8 cellular contexts compared by ENCODE assay signal in the genomic region with DNA sequence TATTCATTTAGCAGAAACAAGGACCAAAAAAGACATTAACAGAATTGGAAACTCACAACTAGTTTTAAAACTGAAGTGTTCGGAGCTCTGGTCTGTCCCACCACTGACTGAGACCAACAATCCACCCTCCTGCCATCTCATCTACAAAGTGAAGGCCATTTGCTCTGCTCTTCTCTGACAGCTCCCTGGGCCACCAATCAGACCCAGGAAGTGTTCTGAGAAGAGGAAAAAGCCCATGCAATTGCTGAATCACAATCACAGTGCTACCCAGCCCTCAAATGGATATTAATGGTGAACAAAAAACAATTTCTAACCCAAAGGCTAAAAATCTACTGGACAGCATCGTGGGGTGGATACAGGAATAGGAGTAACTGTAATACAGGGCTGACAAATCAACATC. TPM values are rescaled to one million over a fixed set of nuclear protein-coding genes. Genes with fewer than 3 reads are reported as not detected.
DNase-seq lines count a peak whose midpoint lies in the region; ATAC-seq and TF ChIP-seq lines count a peak whose summit lies in the region.

No MANE protein-coding gene starts in this region.

- no peak for TF ChIP-seq CTCF in neural cell (IDR thresholded peaks at IDR 0.05; ENCODE audit: poor library complexity, severe bottlenecking)

- H3K27me3 Mint-ChIP-seq in CD4-positive, CD25-positive, alpha-beta regulatory T cell: no peaks in the 10 kb centered on the region

- H4K20me1 ChIP-seq in neural cell (ENCODE audit: insufficient read depth): no peaks in the 10 kb centered on the region

- no peak for TF ChIP-seq EP300 in neural cell (conservative IDR thresholded peaks at IDR 0.05; ENCODE audit: poor library complexity, severe bottlenecking)

- H2AFZ ChIP-seq in neural cell (ENCODE audit: low read depth, low read length): no peak overlapping the region

- H3F3A ChIP-seq in neural cell (ENCODE audit: insufficient read depth, low read length, poor library complexity, severe bottlenecking): peaks cover 4% of the 10 kb centered on the region

- peaks cover 9 to 42% (median 35%) of the 10 kb centered on the region in 4 donors for H3K4me1 Mint-ChIP-seq in CD4-positive, CD25-positive, alpha-beta regulatory T cell

- peaks cover 46% of the 10 kb centered on the region for H3K36me3 ChIP-seq in CD4-positive, CD25-positive, alpha-beta regulatory T cell (ENCODE audit: control insufficient read depth, insufficient read depth, low read length)
- H3K36me3 ChIP-seq in MG63: peaks cover 65% of the 10 kb centered on the region
- H3K36me3 ChIP-seq in duodenal mucosa (ENCODE audit: control insufficient read depth in 1 of 2, insufficient read depth in 2 of 2, low read length in 2 of 2): peaks cover 28 to 54% of the 10 kb centered on the region in 2 donors
- H3K36me3 ChIP-seq in neural cell (ENCODE audit: insufficient read depth, low read length): peaks cover 5% of the 10 kb centered on the region

- H3K9me3 ChIP-seq in CD4-positive, CD25-positive, alpha-beta regulatory T cell (ENCODE audit: control insufficient read depth in 2 of 2, low read length in 2 of 2): no peaks in the 10 kb centered on the region
- no peaks in the 10 kb centered on the region for H3K9me3 ChIP-seq in MG63
- no peaks in the 10 kb centered on the region for H3K9me3 ChIP-seq in duodenal mucosa (ENCODE audit: control insufficient read depth in 1 of 2, low read length in 2 of 2)
- H3K9me3 ChIP-seq in neural cell (ENCODE audit: low read length): no peaks in the 10 kb centered on the region

- DNase-seq in CD4-positive, CD25-positive, alpha-beta regulatory T cell: no peak
- DNase-seq in MG63 (no peak), occipital lobe (lab: John Stamatoyannopoulos, UW) (no peak), HPDE6-E6E7 (ENCODE audit: extremely low spot score) (no peak)

- H3K4me3 ChIP-seq in CD4-positive, CD25-positive, alpha-beta regulatory T cell (ENCODE audit: low read depth, low read length): peak overlapping the region; percentile 99
- H3K4me3 ChIP-seq in MG63 (peak overlapping the region; percentile 87), duodenal mucosa (ENCODE audit: low read depth in 1 of 2, low read length in 2 of 2) (peak overlapping the region; percentile 81 to 98), neural cell (ENCODE audit: low read length) (peak overlapping the region; percentile 82)

- no peaks in the 10 kb centered on the region for H3K9me3 Mint-ChIP-seq in CD4-positive, CD25-positive, alpha-beta regulatory T cell

- H3K36me3 Mint-ChIP-seq in CD4-positive, CD25-positive, alpha-beta regulatory T cell: peaks cover 41% of the 10 kb centered on the region

- peak overlapping the region; percentile 96 for H3K27ac ChIP-seq in CD4-positive, CD25-positive, alpha-beta regulatory T cell (ENCODE audit: insufficient read depth, low read length, poor library complexity, severe bottlenecking)
- H3K27ac ChIP-seq in duodenal mucosa (ENCODE audit: low read depth, low read length) (no peak overlapping the region), neural cell (ENCODE audit: low read length) (no peak overlapping the region)

- H3K4me1 ChIP-seq in CD4-positive, CD25-positive, alpha-beta regulatory T cell (ENCODE audit: control insufficient read depth, insufficient read depth, low read length, poor library complexity, severe bottlenecking): peaks cover 39% of the 10 kb centered on the region
- peaks cover 16 to 30% of the 10 kb centered on the region in 2 donors for H3K4me1 ChIP-seq in duodenal mucosa (ENCODE audit: control insufficient read depth in 1 of 2, insufficient read depth in 2 of 2, low read length in 2 of 2)

- peak overlapping the region; percentile 90 to 95 (median 94) for H3K4me3 Mint-ChIP-seq in CD4-positive, CD25-positive, alpha-beta regulatory T cell

- TF ChIP-seq RAD21 in neural cell (conservative IDR thresholded peaks at IDR 0.05): no peak

- H3K9me2 ChIP-seq in neural cell (ENCODE audit: insufficient read depth, low read length): no peaks in the 10 kb centered on the region

- ATAC-seq in CD4-positive, CD25-positive, alpha-beta regulatory T cell (ENCODE audit: low read depth in 2 of 2): no peak
- ATAC-seq in GM21367 (IDR thresholded peaks at IDR 0.05; ENCODE audit: unreplicated experiment): no peak
- no peak for ATAC-seq in HG03469 (IDR thresholded peaks at IDR 0.05; ENCODE audit: unreplicated experiment)

- H3K79me2 ChIP-seq in neural cell (replicated peaks; ENCODE audit: insufficient read depth, low read length): peaks cover 21% of the 10 kb centered on the region

- H3K27me3 ChIP-seq in CD4-positive, CD25-positive, alpha-beta regulatory T cell (ENCODE audit: control insufficient read depth, insufficient read depth, low read length): no peaks in the 10 kb centered on the region
- H3K27me3 ChIP-seq in MG63 (no peaks in the 10 kb centered on the region), duodenal mucosa (ENCODE audit: control insufficient read depth in 1 of 2, insufficient read depth in 2 of 2, low read length in 2 of 2) (no peaks in the 10 kb centered on the region), neural cell (ENCODE audit: insufficient read depth, low read depth, low read length) (no peaks in the 10 kb centered on the region)

- peak overlapping the region; percentile 96 to 99 (median 99) for H3K27ac Mint-ChIP-seq in CD4-positive, CD25-positive, alpha-beta regulatory T cell

- peak overlapping the region; percentile 86 to 93 for H3K9ac ChIP-seq in duodenal mucosa (ENCODE audit: low read depth in 1 of 2, low read length in 2 of 2)
- H3K9ac ChIP-seq in neural cell (ENCODE audit: low read length): peak overlapping the region; percentile 78

- peak overlapping the region; percentile 97 for H3K4me2 ChIP-seq in neural cell (ENCODE audit: low read length)

TF ChIP-seq in neural cell, 6 proteins besides CTCF, POLR2A, EP300 and RAD21:
- no peak for TF ChIP-seq POLR2AphosphoS5 (IDR thresholded peaks at IDR 0.05)
- TF ChIP-seq MXI1 (conservative IDR thresholded peaks at IDR 0.05; ENCODE audit: poor library complexity, severe bottlenecking): no peak
- no peak for TF ChIP-seq TAF1 (IDR thresholded peaks at IDR 0.05; ENCODE audit: low read depth)
- no peak for TF ChIP-seq EZH2 (IDR thresholded peaks at IDR 0.05; ENCODE audit: borderline replicate concordance, insufficient read depth, low read length, poor library complexity, severe bottlenecking)
- TF ChIP-seq SMC3 (conservative IDR thresholded peaks at IDR 0.05; ENCODE audit: poor library complexity): no peak
- TF ChIP-seq, protein P1, sequence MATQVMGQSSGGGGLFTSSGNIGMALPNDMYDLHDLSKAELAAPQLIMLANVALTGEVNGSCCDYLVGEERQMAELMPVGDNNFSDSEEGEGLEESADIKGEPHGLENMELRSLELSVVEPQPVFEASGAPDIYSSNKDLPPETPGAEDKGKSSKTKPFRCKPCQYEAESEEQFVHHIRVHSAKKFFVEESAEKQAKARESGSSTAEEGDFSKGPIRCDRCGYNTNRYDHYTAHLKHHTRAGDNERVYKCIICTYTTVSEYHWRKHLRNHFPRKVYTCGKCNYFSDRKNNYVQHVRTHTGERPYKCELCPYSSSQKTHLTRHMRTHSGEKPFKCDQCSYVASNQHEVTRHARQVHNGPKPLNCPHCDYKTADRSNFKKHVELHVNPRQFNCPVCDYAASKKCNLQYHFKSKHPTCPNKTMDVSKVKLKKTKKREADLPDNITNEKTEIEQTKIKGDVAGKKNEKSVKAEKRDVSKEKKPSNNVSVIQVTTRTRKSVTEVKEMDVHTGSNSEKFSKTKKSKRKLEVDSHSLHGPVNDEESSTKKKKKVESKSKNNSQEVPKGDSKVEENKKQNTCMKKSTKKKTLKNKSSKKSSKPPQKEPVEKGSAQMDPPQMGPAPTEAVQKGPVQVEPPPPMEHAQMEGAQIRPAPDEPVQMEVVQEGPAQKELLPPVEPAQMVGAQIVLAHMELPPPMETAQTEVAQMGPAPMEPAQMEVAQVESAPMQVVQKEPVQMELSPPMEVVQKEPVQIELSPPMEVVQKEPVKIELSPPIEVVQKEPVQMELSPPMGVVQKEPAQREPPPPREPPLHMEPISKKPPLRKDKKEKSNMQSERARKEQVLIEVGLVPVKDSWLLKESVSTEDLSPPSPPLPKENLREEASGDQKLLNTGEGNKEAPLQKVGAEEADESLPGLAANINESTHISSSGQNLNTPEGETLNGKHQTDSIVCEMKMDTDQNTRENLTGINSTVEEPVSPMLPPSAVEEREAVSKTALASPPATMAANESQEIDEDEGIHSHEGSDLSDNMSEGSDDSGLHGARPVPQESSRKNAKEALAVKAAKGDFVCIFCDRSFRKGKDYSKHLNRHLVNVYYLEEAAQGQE (IDR thresholded peaks at IDR 0.05; ENCODE audit: borderline replicate concordance): no peak

RNA-seq across cellular contexts. Expression of a gene that starts 2.1 kb away (rescaled TPM):
- 1,411 TPM for total RNA-seq in CD4-positive, CD25-positive, alpha-beta regulatory T cell
- polyA plus RNA-seq in CD4-positive, CD25-positive, alpha-beta regulatory T cell: 1,000 to 10,000 TPM; 1,034 to 1,357 (median 1,206) TPM
- 2,314 and 3,514 TPM in 2 replicates for total RNA-seq in MG63 (2014; rRNA removed; shearing (Covaris generic); ENCODE audit: low replicate concordance)
- polyA plus RNA-seq in neural cell: 1,212 and 1,333 TPM in 2 replicates
- 320 and 402 TPM in 2 replicates for polyA minus RNA-seq in neural cell
- 1,678 TPM for total RNA-seq in occipital lobe

RNA-seq across cellular contexts. Expression of a gene that starts 18.4 kb away (rescaled TPM):
- total RNA-seq in CD4-positive, CD25-positive, alpha-beta regulatory T cell: 154 TPM
- 10 to 100 TPM; 50.3 to 77.3 (median 62.8) TPM for polyA plus RNA-seq in CD4-positive, CD25-positive, alpha-beta regulatory T cell
- total RNA-seq in MG63 (2014; rRNA removed; shearing (Covaris generic); ENCODE audit: low replicate concordance): 228 and 323 TPM in 2 replicates
- 56.3 and 60.0 TPM in 2 replicates for polyA plus RNA-seq in neural cell
- polyA minus RNA-seq in neural cell: 112 and 113 TPM in 2 replicates
- total RNA-seq in occipital lobe: 49.4 TPM

RNA-seq across cellular contexts. Expression of a gene that starts 26.3 kb away (rescaled TPM):
- 69.5 TPM for total RNA-seq in CD4-positive, CD25-positive, alpha-beta regulatory T cell
- 10 to 100 TPM in 1 of 4 donors, 1 to 10 TPM in 3; 4.4 to 11.2 (median 8.3) TPM for polyA plus RNA-seq in CD4-positive, CD25-positive, alpha-beta regulatory T cell
- total RNA-seq in MG63 (2014; rRNA removed; shearing (Covaris generic); ENCODE audit: low replicate concordance): 19.2 and 21.3 TPM in 2 replicates
- polyA plus RNA-seq in neural cell: 15.4 and 18.4 TPM in 2 replicates
- 13.1 and 15.3 TPM in 2 replicates for polyA minus RNA-seq in neural cell
- 7.8 TPM for total RNA-seq in occipital lobe

RNA-seq across cellular contexts. Expression of a gene that starts 52.1 kb away (rescaled TPM):
- total RNA-seq in CD4-positive, CD25-positive, alpha-beta regulatory T cell: 29.5 TPM
- 10 to 100 TPM; 11.6 to 18.5 (median 16.9) TPM for polyA plus RNA-seq in CD4-positive, CD25-positive, alpha-beta regulatory T cell
- 49.1 and 73.8 TPM in 2 replicates for total RNA-seq in MG63 (2014; rRNA removed; shearing (Covaris generic); ENCODE audit: low replicate concordance)
- polyA plus RNA-seq in neural cell: 164 and 187 TPM in 2 replicates
- polyA minus RNA-seq in neural cell: 274 and 279 TPM in 2 replicates
- 166 TPM for total RNA-seq in occipital lobe
